In genomic region chr12:31947971-31948370, GRCh38 we compare ENCODE assay signal across 35 cellular contexts.
"Had no signal": no experiment of that assay in that cellular context is flagged by ENCODE, and none has a peak within 500 bp of the region (broad histone marks: within the 10 kb centered on the region; RNA-seq: fewer than 3 reads in every experiment).

No MANE protein-coding gene starts in this region.

- H3K36me3 ChIP-seq: breast epithelium, cardiac muscle cell, colonic mucosa, gastrocnemius medialis, WERI-Rb-1 had no signal

- ATAC-seq: activated CD4-positive, alpha-beta T cell treated with anti-CD3 and anti-CD28 coated beads for 36 hours; activated CD8-positive, alpha-beta memory T cell treated with anti-CD3 and anti-CD28 coated beads, Interleukin-2, amount 10 ng/mL, durations not matched to agents 7 days and 5 days; activated CD8-positive, alpha-beta T cell treated with anti-CD3 and anti-CD28 coated beads, Interleukin-2, amount 10 ng/mL, durations not matched to agents 7 days and 5 days; body of pancreas; foreskin keratinocyte; gastrocnemius medialis; heart left ventricle; T-helper 17 cell had no signal

- H3K4me1 ChIP-seq: body of pancreas, breast epithelium, colonic mucosa, esophagus muscularis mucosa, foreskin keratinocyte, gastrocnemius medialis, heart left ventricle had no signal

- H3K27me3 ChIP-seq: body of pancreas, breast epithelium, cardiac muscle cell, colonic mucosa, esophagus muscularis mucosa, foreskin keratinocyte, gastrocnemius medialis, heart left ventricle had no signal

- H3K27me3 Mint-ChIP-seq: activated CD4-positive, alpha-beta memory T cell treated with anti-CD3 and anti-CD28 coated beads for 36 hours; activated CD4-positive, alpha-beta T cell treated with anti-CD3 and anti-CD28 coated beads for 36 hours; activated CD4-positive, alpha-beta T cell treated with anti-CD3 and anti-CD28 coated beads, Interleukin-2, amount 10 ng/mL, durations not matched to agents 24 days and 14 days; activated CD8-positive, alpha-beta memory T cell treated with anti-CD3 and anti-CD28 coated beads, Interleukin-2, amount 10 ng/mL, durations not matched to agents 7 days and 5 days; activated naive CD4-positive, alpha-beta T cell treated with anti-CD3 and anti-CD28 coated beads, Interleukin-2, amount 10 ng/mL, durations not matched to agents 7 days and 5 days; activated naive CD8-positive, alpha-beta T cell; T-helper 17 cell had no signal

- H3K9me3 ChIP-seq: body of pancreas, colonic mucosa, esophagus muscularis mucosa, gastrocnemius medialis had no signal

- H3K4me3 Mint-ChIP-seq: activated CD4-positive, alpha-beta memory T cell treated with anti-CD3 and anti-CD28 coated beads for 36 hours; activated CD4-positive, alpha-beta T cell treated with anti-CD3 and anti-CD28 coated beads for 36 hours; activated CD4-positive, alpha-beta T cell treated with anti-CD3 and anti-CD28 coated beads, Interleukin-2, amount 10 ng/mL, durations not matched to agents 24 days and 14 days; activated CD8-positive, alpha-beta memory T cell treated with anti-CD3 and anti-CD28 coated beads, Interleukin-2, amount 10 ng/mL, durations not matched to agents 7 days and 5 days; activated CD8-positive, alpha-beta T cell treated with anti-CD3 and anti-CD28 coated beads, Interleukin-2, amount 10 ng/mL, durations not matched to agents 7 days and 5 days; activated naive CD4-positive, alpha-beta T cell treated with anti-CD3 and anti-CD28 coated beads, Interleukin-2, amount 10 ng/mL, durations not matched to agents 7 days and 5 days; activated naive CD8-positive, alpha-beta T cell; activated T-helper 1 cell treated with anti-CD3 and anti-CD28 coated beads, Interleukin-12 subunit alpha, Interleukin-12 subunit beta, Interleukin-2, Interleukin-4 antibody, amounts not matched to agents 30 ng/mL and 10 ng/mL and 1 ng/mL, durations not matched to agents 14 hours and 24 hours and 36 hours; T-helper 17 cell; T-helper 2 cell treated with Interferon-gamma antibody and Interleukin-4, amounts not matched to agents 5 μg/mL and 100 μg/mL, for 36 hours had no signal

- H3K27ac Mint-ChIP-seq: activated CD4-positive, alpha-beta memory T cell treated with anti-CD3 and anti-CD28 coated beads for 36 hours; activated CD4-positive, alpha-beta T cell treated with anti-CD3 and anti-CD28 coated beads for 36 hours; activated CD4-positive, alpha-beta T cell treated with anti-CD3 and anti-CD28 coated beads, Interleukin-2, amount 10 ng/mL, durations not matched to agents 24 days and 14 days; activated CD8-positive, alpha-beta memory T cell treated with anti-CD3 and anti-CD28 coated beads, Interleukin-2, amount 10 ng/mL, durations not matched to agents 7 days and 5 days; activated CD8-positive, alpha-beta T cell treated with anti-CD3 and anti-CD28 coated beads, Interleukin-2, amount 10 ng/mL, durations not matched to agents 7 days and 5 days; activated naive CD4-positive, alpha-beta T cell treated with anti-CD3 and anti-CD28 coated beads, Interleukin-2, amount 10 ng/mL, durations not matched to agents 7 days and 5 days; activated naive CD8-positive, alpha-beta T cell; activated T-helper 1 cell treated with anti-CD3 and anti-CD28 coated beads, Interleukin-12 subunit alpha, Interleukin-12 subunit beta, Interleukin-2, Interleukin-4 antibody, amounts not matched to agents 30 ng/mL and 10 ng/mL and 1 ng/mL, durations not matched to agents 14 hours and 24 hours and 36 hours; activated T-helper 2 cell treated with anti-CD3 and anti-CD28 coated beads, Interferon-gamma antibody, Interleukin-2, Interleukin-4, amounts not matched to agents 10 μg/mL and 5 μg/mL and 100 μg/mL, durations not matched to agents 14 hours and 24 hours and 36 hours; T-helper 17 cell; T-helper 2 cell treated with Interferon-gamma antibody and Interleukin-4, amounts not matched to agents 5 μg/mL and 100 μg/mL, for 36 hours had no signal

- DNase-seq: activated CD4-positive, alpha-beta memory T cell treated with anti-CD3 and anti-CD28 coated beads for 36 hours; activated CD4-positive, alpha-beta T cell treated with anti-CD3 and anti-CD28 coated beads for 36 hours; activated CD4-positive, alpha-beta T cell treated with anti-CD3 and anti-CD28 coated beads, Interleukin-2, amount 10 ng/mL, durations not matched to agents 24 days and 14 days; activated CD4-positive, CD25-positive, alpha-beta regulatory T cell; activated CD4-positive, CD25-positive, alpha-beta regulatory T cell treated with anti-CD3 and anti-CD28 coated beads, Interleukin-2, amount 50 U/mL, for 72 hours; activated CD8-positive, alpha-beta memory T cell treated with anti-CD3 and anti-CD28 coated beads, Interleukin-2, amount 10 ng/mL, durations not matched to agents 7 days and 5 days; activated CD8-positive, alpha-beta memory T cell treated with anti-CD3 and anti-CD28 coated beads, Interleukin-2, amount 50 U/mL, for 4 hours; activated CD8-positive, alpha-beta T cell treated with anti-CD3 and anti-CD28 coated beads, Interleukin-2, amount 10 ng/mL, durations not matched to agents 7 days and 5 days; activated effector memory CD4-positive, alpha-beta T cell treated with anti-CD3 and anti-CD28 coated beads, Interleukin-2, amount 50 U/mL, for 16 hours; activated naive CD4-positive, alpha-beta T cell treated with anti-CD3 and anti-CD28 coated beads, Interleukin-2, amount 10 ng/mL, durations not matched to agents 7 days and 5 days; activated T-cell treated with anti-CD3 and anti-CD28 coated beads, Interleukin-2, amount 50 U/mL, for 1 hour; activated T-cell treated with anti-CD3 and anti-CD28 coated beads, Interleukin-2, amount 50 U/mL, for 48 hours; amygdala; aorta; body of pancreas; central memory CD4-positive, alpha-beta T cell; cerebellar nuclear complex; colonic mucosa; effector CD8-positive, alpha-beta T cell; erythroblast; foreskin keratinocyte; gastrocnemius medialis; glutamatergic neuron; heart left ventricle; T-helper 1 cell; T-helper 17 cell; T1000 had no signal

- H3K27ac ChIP-seq: body of pancreas, breast epithelium, cardiac muscle cell, colonic mucosa, esophagus muscularis mucosa, foreskin keratinocyte, gastrocnemius medialis, heart left ventricle, WERI-Rb-1 had no signal

- H3K4me3 ChIP-seq: body of pancreas, breast epithelium, cardiac muscle cell, colonic mucosa, esophagus muscularis mucosa, gastrocnemius medialis, heart left ventricle had no signal
